ENCODE assay signal across 13 cellular contexts in genomic region chr3:28243424-28244106, GRCh38.
A peak's percentile ranks its signal among the peaks of the same experiment; 100 is the strongest.
DNase-seq lines count a peak whose midpoint lies in the region; TF ChIP-seq lines count a peak whose summit lies in the region.
"Had no signal": no experiment of that assay in that cellular context is flagged by ENCODE, and none has a peak within 500 bp of the region (broad histone marks: within the 10 kb centered on the region; RNA-seq: fewer than 3 reads in every experiment).

No MANE protein-coding gene starts in this region.

- TF ChIP-seq CTCF in foreskin fibroblast (IDR thresholded peaks at IDR 0.05; ENCODE audit: low read depth, low read length) = no peak

- H3K4me1 Mint-ChIP-seq in dendritic cell treated with granulocyte-macrophage colony-stimulating factor and Interleukin-4, amounts not matched to agents 40 ng/mL and 50 ng/mL, for 4 days (ENCODE audit: low read depth) = peaks cover 57% of the 10 kb centered on the region

- no peaks in the 10 kb centered on the region for H3K9me3 Mint-ChIP-seq in dendritic cell treated with granulocyte-macrophage colony-stimulating factor and Interleukin-4, amounts not matched to agents 40 ng/mL and 50 ng/mL, for 4 days

- peak; percentile 60 to 62 for DNase-seq in AML-193 (lab: John Stamatoyannopoulos, UW)
- peak; percentile 1 for DNase-seq in EH (ENCODE audit: low read depth)
- peak; percentile 13 for DNase-seq in SKM-1 treated with dmso at 0.1 percent for 144 hours (lab: John Stamatoyannopoulos, UW; ENCODE audit: unreplicated experiment)
- DNase-seq in head of caudate nucleus = no peak
- DNase-seq in foreskin fibroblast = no peak
- no peak for DNase-seq in foreskin melanocyte
- DNase-seq in NCI-H1930 (lab: John Stamatoyannopoulos, UW) = no peak
- DNase-seq: activated gamma-delta T cell, DMS79, NCI-H2081 treated with DMSO at 0.1 percent for 48 hours, NCI-H82 had no signal

- intact Hi-C loops in dendritic cell treated with granulocyte-macrophage colony-stimulating factor and Interleukin-4, amounts not matched to agents 40 ng/mL and 50 ng/mL, for 4 days (cut with micrococcal nuclease) = loop anchor here (2.0 to 10.0 kb wide), 2 partner anchors 89 to 105 kb away; partner anchors contain the start of genes AZI2 and ZCWPW2
- intact Hi-C loops in head of caudate nucleus (cut with DNase I) = no loop called here

- H3K4me3 ChIP-seq in foreskin fibroblast (ENCODE audit: low read depth in 1 of 2, low read length in 2 of 2) = no peak overlapping the region
- H3K4me3 ChIP-seq: tibial nerve had no signal

- peaks cover 23% of the 10 kb centered on the region for H3K36me3 Mint-ChIP-seq in dendritic cell treated with granulocyte-macrophage colony-stimulating factor and Interleukin-4, amounts not matched to agents 40 ng/mL and 50 ng/mL, for 4 days (ENCODE audit: low read depth)

- H3K27me3 Mint-ChIP-seq in dendritic cell treated with granulocyte-macrophage colony-stimulating factor and Interleukin-4, amounts not matched to agents 40 ng/mL and 50 ng/mL, for 4 days = no peaks in the 10 kb centered on the region

- peak overlapping the region; percentile 8 for H3K4me3 Mint-ChIP-seq in dendritic cell treated with granulocyte-macrophage colony-stimulating factor and Interleukin-4, amounts not matched to agents 40 ng/mL and 50 ng/mL, for 4 days

- H3K27ac Mint-ChIP-seq in dendritic cell treated with granulocyte-macrophage colony-stimulating factor and Interleukin-4, amounts not matched to agents 40 ng/mL and 50 ng/mL, for 4 days = peak overlapping the region; percentile 92

Comparison
In these comparisons a context has a peak if more than half of its experiments do, and no peak if none do; other contexts are left out.
1. DNase-seq: peak in AML-193 (2 of 2), EH (single experiment) and SKM-1 treated with dmso at 0.1 percent for 144 hours (single experiment); none in head of caudate nucleus (0 of 42), foreskin fibroblast (0 of 2), foreskin melanocyte (single experiment) and NCI-H1930 (0 of 2).